Comparison of ENCODE assay signal across 20 cellular contexts in the genomic region with DNA sequence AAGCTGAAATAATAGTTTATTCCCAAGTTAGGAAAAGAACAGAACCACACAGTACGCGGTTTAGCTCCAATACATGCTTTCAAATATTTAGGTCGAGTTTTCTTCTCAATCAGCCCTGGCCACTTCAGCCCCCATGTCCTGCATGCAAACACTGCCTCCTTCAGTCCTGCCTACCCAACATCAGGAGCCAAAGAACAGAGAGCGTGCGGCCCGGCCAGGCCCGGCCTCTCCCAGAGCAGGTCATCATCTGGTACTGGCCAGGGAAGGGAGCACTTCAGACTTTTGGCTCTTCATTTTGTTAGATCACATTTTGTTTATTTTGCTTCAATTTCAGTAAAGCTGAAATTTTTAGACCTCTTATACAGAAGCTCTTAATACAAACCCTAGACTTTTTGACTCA. TPM values are rescaled to one million over a fixed set of nuclear protein-coding genes. Genes with fewer than 3 reads are reported as not detected.
DNase-seq lines count a peak whose midpoint lies in the region; ATAC-seq, FAIRE-seq and TF ChIP-seq lines count a peak whose summit lies in the region.
"Had no signal": no experiment of that assay in that cellular context is flagged by ENCODE, and none has a peak within 500 bp of the region (broad histone marks: within the 10 kb centered on the region; RNA-seq: fewer than 3 reads in every experiment).

No MANE protein-coding gene starts in this region.

- peak; percentile 2 for DNase-seq in natural killer cell treated with Interleukin-12 subunit alpha and Interleukin-12 subunit beta and Interleukin-15 and Interleukin-18, amount 100 ng/mL, for 72 hours (ENCODE audit: low spot score)
- DNase-seq in natural killer cell (no peak), H1 (ENCODE audit: low read depth in 1 of 2, low spot score in 2 of 2) (no peak), right lobe of liver (no peak), A673 (ENCODE audit: low spot score) (no peak), DMS153 treated with DMSO at 0.1 percent for 48 hours (lab: John Stamatoyannopoulos, UW; ENCODE audit: unreplicated experiment) (no peak), NK-92 (lab: John Stamatoyannopoulos, UW; ENCODE audit: unreplicated experiment) (no peak)
- DNase-seq: adrenal gland; COR-L47; effector memory CD8-positive, alpha-beta T cell; NCI-H1105 treated with DMSO at 0.1 percent for 48 hours; NCI-H524 treated with DMSO at 0.1 percent for 48 hours; retina; SHP77 treated with DMSO at 0.1 percent for 48 hours; stimulated activated naive CD8-positive, alpha-beta T cell treated with anti-CD3 and anti-CD28 coated beads, Interleukin-15, Interleukin-2, amounts not matched to agents 100 U/mL and 50 U/mL, for 24 hours; T-cell; trophoblast cell had no signal

- H2BK15ac ChIP-seq in H1 (ENCODE audit: low read length), result no peak overlapping the region

- peak; percentile 18 to 23; a peak in 2 of 4 replicates for TF ChIP-seq RAD21 in H1 (IDR thresholded peaks at IDR 0.05 in 1 of 2, conservative IDR thresholded peaks at IDR 0.05 in 1 of 2; ENCODE audit: low read depth in 2 of 2, low read length in 2 of 2)

- peaks cover 49 to 60% of the 10 kb centered on the region in 2 experiments for H4K20me1 ChIP-seq in H1 (replicated peaks in 1 of 2; ENCODE audit: control insufficient read depth in 1 of 2, insufficient read depth in 2 of 2, low read length in 2 of 2)

- H3K79me1 ChIP-seq in H1 (ENCODE audit: low read depth, low read length), result peaks cover 35% of the 10 kb centered on the region

- peaks cover 21 to 67% (median 36%) of the 10 kb centered on the region in 4 experiments for H3K36me3 ChIP-seq in H1 (ENCODE audit: control insufficient read depth in 2 of 4, insufficient read depth in 4 of 4, low read length in 3 of 4)
- H3K36me3 ChIP-seq in right lobe of liver, result peaks cover 6 to 68% (median 28%) of the 10 kb centered on the region in 4 donors
- peaks cover 89% of the 10 kb centered on the region for H3K36me3 ChIP-seq in A673 (ENCODE audit: insufficient read depth, low read length, poor library complexity, severe bottlenecking)

- no peak for ATAC-seq in natural killer cell treated with Interleukin-12 subunit alpha and Interleukin-12 subunit beta and Interleukin-15 and Interleukin-18, amount 100 ng/mL, for 72 hours
- ATAC-seq in natural killer cell, result no peak
- peak; percentile 46 to 82 (median 59) for ATAC-seq in right lobe of liver
- ATAC-seq in HG02763 (IDR thresholded peaks at IDR 0.05; ENCODE audit: unreplicated experiment), result no peak
- ATAC-seq: stimulated activated naive CD8-positive, alpha-beta T cell treated with anti-CD3 and anti-CD28 coated beads, Interleukin-15, Interleukin-2, amounts not matched to agents 100 U/mL and 50 U/mL, for 24 hours; T-cell had no signal

- no peak overlapping the region for H2BK120ac ChIP-seq in H1 (replicated peaks; ENCODE audit: low read depth, low read length)

- no peak overlapping the region for H3K56ac ChIP-seq in H1 (replicated peaks; ENCODE audit: insufficient read length, low read depth, low read length)

- intact Hi-C loops in natural killer cell (cut with micrococcal nuclease) (no loop called here), right lobe of liver (cut with DNase I) (no loop called here), A673 (cut with micrococcal nuclease; ENCODE audit: unreplicated experiment) (no loop called here)

- no peak for TF ChIP-seq POLR2A in H1 (IDR thresholded peaks at IDR 0.05; ENCODE audit: control extremely low read depth in 1 of 2, low read depth in 2 of 2, low read length in 2 of 2)
- TF ChIP-seq POLR2A in right lobe of liver (IDR thresholded peaks at IDR 0.05), result no peak

- H3K36me3 Mint-ChIP-seq in natural killer cell treated with Interleukin-12 subunit alpha and Interleukin-12 subunit beta and Interleukin-15 and Interleukin-18, amount 100 ng/mL, for 72 hours, result peaks cover 15% of the 10 kb centered on the region
- H3K36me3 Mint-ChIP-seq in natural killer cell, result peaks cover 9% of the 10 kb centered on the region

- no peak for TF ChIP-seq EP300 in H1 (IDR thresholded peaks at IDR 0.05; ENCODE audit: borderline replicate concordance in 1 of 2, low read depth in 2 of 2, low read length in 2 of 2)

- H3K27me3 ChIP-seq in H1 (replicated peaks in 1 of 4; ENCODE audit: control insufficient read depth in 3 of 4, extremely low read depth in 1 of 4, insufficient read depth in 3 of 4, low read length in 3 of 4), result no peaks in the 10 kb centered on the region
- no peaks in the 10 kb centered on the region for H3K27me3 ChIP-seq in right lobe of liver
- no peaks in the 10 kb centered on the region for H3K27me3 ChIP-seq in A673 (replicated peaks; ENCODE audit: insufficient read depth, low read depth, low read length, poor library complexity)
- H3K27me3 ChIP-seq: adrenal gland had no signal

- H3K18ac ChIP-seq in H1 (ENCODE audit: extremely low read depth, low read length), result no peak overlapping the region

- H3K14ac ChIP-seq in H1 (ENCODE audit: insufficient read length), result no peak overlapping the region

- no peak for FAIRE-seq in H1 (lab: Jason Lieb, UNC)

- H3K9me3 Mint-ChIP-seq in natural killer cell treated with Interleukin-12 subunit alpha and Interleukin-12 subunit beta and Interleukin-15 and Interleukin-18, amount 100 ng/mL, for 72 hours, result no peaks in the 10 kb centered on the region
- no peaks in the 10 kb centered on the region for H3K9me3 Mint-ChIP-seq in natural killer cell
- H3K9me3 Mint-ChIP-seq: central memory CD8-positive, alpha-beta T cell; effector memory CD8-positive, alpha-beta T cell; T-cell had no signal

- H2BK12ac ChIP-seq in H1 (ENCODE audit: low read depth, low read length), result no peak overlapping the region

- peaks cover 33 to 98% of the 10 kb centered on the region in 2 experiments for H3K79me2 ChIP-seq in H1 (ENCODE audit: control insufficient read depth in 1 of 2, insufficient read depth in 2 of 2, low read length in 2 of 2)

- H3K4me3 Mint-ChIP-seq in natural killer cell treated with Interleukin-12 subunit alpha and Interleukin-12 subunit beta and Interleukin-15 and Interleukin-18, amount 100 ng/mL, for 72 hours, result no peak overlapping the region
- no peak overlapping the region for H3K4me3 Mint-ChIP-seq in natural killer cell
- H3K4me3 Mint-ChIP-seq: central memory CD8-positive, alpha-beta T cell; T-cell had no signal

- H4K91ac ChIP-seq in H1 (replicated peaks; ENCODE audit: insufficient read length, low read length), result no peak overlapping the region

- POLR2A ChIA-PET in H1 (lab: Charles Lee; ENCODE audit: partially characterized antibody), result interaction anchor here (0.6 to 1.2 kb wide), 3 partner anchors 8 to 211 kb away, joined by 3 to 4 read pairs (median 3); a partner anchor contains a TSS
- POLR2A ChIA-PET in A673 (lab: Charles Lee; ENCODE audit: low non-redundant PET), result interaction anchor here (0.5 kb wide), 1 partner anchor 486 kb away, joined by 5 read pairs; a partner anchor contains a TSS

- no peak overlapping the region for H2AFZ ChIP-seq in H1 (ENCODE audit: low read length)

- BruUV-seq in A673 (replicated peaks; lab: Mats Ljungman, UMichigan), result no TSS peak

- H3K4me3 ChIP-seq in H1 (ENCODE audit: extremely low read depth in 1 of 4, insufficient read depth in 2 of 4, low read depth in 3 of 4, low read length in 4 of 4), result no peak overlapping the region
- no peak overlapping the region for H3K4me3 ChIP-seq in right lobe of liver
- no peak overlapping the region for H3K4me3 ChIP-seq in A673 (ENCODE audit: low read depth, low read length, poor library complexity, severe bottlenecking)
- H3K4me3 ChIP-seq: adrenal gland, HAP-1 had no signal

- H3K9ac ChIP-seq in H1 (replicated peaks in 1 of 4; ENCODE audit: extremely low read depth in 1 of 4, low read depth in 3 of 4, low read length in 3 of 4), result no peak overlapping the region

- no peak overlapping the region for H3K4me2 ChIP-seq in H1 (ENCODE audit: insufficient read depth in 1 of 2, low read depth in 2 of 2, low read length in 2 of 2)

- H3K4ac ChIP-seq in H1 (replicated peaks; ENCODE audit: insufficient read length, low read depth, low read length), result no peak overlapping the region

- H3K27ac ChIP-seq in H1 (ENCODE audit: low read depth, low read length), result no peak overlapping the region
- no peak overlapping the region for H3K27ac ChIP-seq in right lobe of liver
- H3K27ac ChIP-seq in A673 (ENCODE audit: low read depth, low read length, poor library complexity, severe bottlenecking), result no peak overlapping the region
- H3K27ac ChIP-seq: adrenal gland had no signal

- H3K23me2 ChIP-seq in H1 (ENCODE audit: low read depth, low read length), result peaks cover 1% of the 10 kb centered on the region; the same call in 1 of the 2 replicates

- TF ChIP-seq CTCF in natural killer cell (IDR thresholded peaks at IDR 0.05), result no peak
- TF ChIP-seq CTCF in H1 (IDR thresholded peaks at IDR 0.05; ENCODE audit: control extremely low read depth in 1 of 3, insufficient read depth in 1 of 3, low read depth in 1 of 3, low read length in 3 of 3), result peak; percentile 6 to 14 (median 12); a peak in 3 of 4 replicates
- TF ChIP-seq CTCF in right lobe of liver (IDR thresholded peaks at IDR 0.05), result peak in 2 of 4 donors; percentile 14 to 16
- TF ChIP-seq CTCF in A673 (conservative IDR thresholded peaks at IDR 0.05; ENCODE audit: low read depth, low read length), result no peak

- no peak overlapping the region for H4K5ac ChIP-seq in H1 (ENCODE audit: insufficient read length, low read depth, low read length)

- H4K8ac ChIP-seq in H1 (ENCODE audit: extremely low read depth, insufficient read depth, low read length), result no peak overlapping the region

- H3K23ac ChIP-seq in H1 (ENCODE audit: insufficient read length), result no peak overlapping the region

- peaks cover 0 to 5% (median 2%) of the 10 kb centered on the region in 4 experiments; a peak in 5 of 7 replicates for H3K4me1 ChIP-seq in H1 (replicated peaks in 1 of 4; ENCODE audit: control insufficient read depth in 3 of 4, insufficient read depth in 4 of 4, low read length in 3 of 4)
- peaks cover 0 to 28% (median 12%) of the 10 kb centered on the region in 4 donors for H3K4me1 ChIP-seq in right lobe of liver
- peaks cover 10% of the 10 kb centered on the region for H3K4me1 ChIP-seq in A673 (ENCODE audit: insufficient read depth, low read length, poor library complexity, severe bottlenecking)

- no peak overlapping the region for H2BK5ac ChIP-seq in H1 (ENCODE audit: low read depth, low read length)

- H3K27me3 Mint-ChIP-seq in natural killer cell treated with Interleukin-12 subunit alpha and Interleukin-12 subunit beta and Interleukin-15 and Interleukin-18, amount 100 ng/mL, for 72 hours, result no peaks in the 10 kb centered on the region
- H3K27me3 Mint-ChIP-seq in natural killer cell (ENCODE audit: low read depth in 2 of 2), result no peaks in the 10 kb centered on the region
- H3K27me3 Mint-ChIP-seq: central memory CD8-positive, alpha-beta T cell; effector memory CD8-positive, alpha-beta T cell; T-cell had no signal

- H3K4me1 Mint-ChIP-seq in natural killer cell treated with Interleukin-12 subunit alpha and Interleukin-12 subunit beta and Interleukin-15 and Interleukin-18, amount 100 ng/mL, for 72 hours (ENCODE audit: low read depth in 2 of 2), result peaks cover 36 to 37% of the 10 kb centered on the region in 2 donors
- H3K4me1 Mint-ChIP-seq in natural killer cell, result peaks cover 58 to 60% of the 10 kb centered on the region in 2 donors

- CTCF ChIA-PET in H1 (lab: Charles Lee; ENCODE audit: partially characterized antibody) (interaction anchor here (1.0 to 1.9 kb wide), 6 partner anchors 16 to 42 kb away, joined by 4 to 6 read pairs (median 4); no protein-coding TSS in a partner anchor), A673 (lab: Charles Lee) (no interaction called here)

- 90% methylated on average over 7 of the region's 7 CpGs; no CpG with 5 or more reads in 1 of the 2 experiments for WGBS in H1 (ENCODE audit: extremely low coverage in 1 of 2, insufficient coverage in 1 of 2, insufficient read length in 1 of 2, insufficient replicate concordance in 2 of 2, low coverage in 1 of 2, low lambda C conversion rate in 2 of 2, missing lambda C conversion rate in 1 of 2), 2 experiments
- WGBS in right lobe of liver (ENCODE audit: insufficient coverage, low coverage, low lambda C conversion rate, missing lambda C conversion rate), result 19% methylated on average over 4 of the region's 7 CpGs

- H3K9me3 ChIP-seq in H1 (ENCODE audit: insufficient read depth in 2 of 2, low read depth in 1 of 2, low read length in 1 of 2) (no peaks in the 10 kb centered on the region), right lobe of liver (no peaks in the 10 kb centered on the region), A673 (ENCODE audit: low read depth, low read length, poor library complexity, severe bottlenecking) (no peaks in the 10 kb centered on the region)
- H3K9me3 ChIP-seq: adrenal gland, HAP-1 had no signal

- H2AK5ac ChIP-seq in H1 (ENCODE audit: low read depth, low read length), result no peak overlapping the region

- H2BK20ac ChIP-seq in H1 (ENCODE audit: low read length), result no peak overlapping the region

- H3K27ac Mint-ChIP-seq in natural killer cell treated with Interleukin-12 subunit alpha and Interleukin-12 subunit beta and Interleukin-15 and Interleukin-18, amount 100 ng/mL, for 72 hours, result peak overlapping the region in 1 of 2 donors; percentile 23
- H3K27ac Mint-ChIP-seq in natural killer cell, result no peak overlapping the region
- H3K27ac Mint-ChIP-seq: effector memory CD8-positive, alpha-beta T cell; T-cell had no signal

RNA-seq across cellular contexts. Expression of a gene that starts 6.7 kb away (rescaled TPM):
- 10 to 100 TPM; 31.2 to 59.5 TPM for total RNA-seq in natural killer cell treated with Interleukin-12 subunit alpha and Interleukin-12 subunit beta and Interleukin-15 and Interleukin-18, amount 100 ng/mL, for 72 hours
- total RNA-seq in natural killer cell (100 to 1,000 TPM; 126 to 154 (median 132) TPM), right lobe of liver (10 to 100 TPM in 5 of 6 experiments, 1 to 10 TPM in 1; 9.3 to 17.8 (median 11.6) TPM), A673 (2021) (47.2 and 51.2 TPM in 2 replicates)
- 34.0 and 35.7 TPM in 2 replicates for total RNA-seq in H1 (2021; fragmentation: NEBNext Ultra II Directional; extraction: Animal tissue kit (Norgen Biotek cat#: 25700))
- polyA plus RNA-seq in H1 (2011; rRNA removed), result 6.8 and 11.4 TPM in 2 replicates
- polyA plus RNA-seq in H1 (2011; cell fraction: cytosol; rRNA removed), result 9.0 TPM
- 27.1 TPM for polyA plus RNA-seq in H1 (2011; cell fraction: nucleus; rRNA removed)
- 19.0 to 25.1 TPM (median 23.0 TPM) in 4 replicates for polyA plus RNA-seq in H1 (2012, experiment 1 of 2)
- polyA plus RNA-seq in H1 (2012, experiment 2 of 2), result 15.0 TPM
- 13.9 TPM for polyA plus RNA-seq in H1 (2013, experiment 1 of 2)
- polyA plus RNA-seq in H1 (2013, experiment 2 of 2), result 13.1 TPM
- polyA minus RNA-seq in H1 (2011; rRNA and poly(A)+ RNA removed), result 10.0 and 12.5 TPM in 2 replicates
- 20.6 TPM for polyA minus RNA-seq in H1 (2011; cell fraction: cytosol; rRNA and poly(A)+ RNA removed)
- 24.8 TPM for polyA minus RNA-seq in H1 (2011; cell fraction: nucleus; rRNA and poly(A)+ RNA removed)

RNA-seq across cellular contexts. Expression of a gene that starts 32.7 kb away (rescaled TPM):
- total RNA-seq in natural killer cell treated with Interleukin-12 subunit alpha and Interleukin-12 subunit beta and Interleukin-15 and Interleukin-18, amount 100 ng/mL, for 72 hours, result 10 to 100 TPM; 18.3 to 30.7 TPM
- total RNA-seq in natural killer cell (10 to 100 TPM; 21.1 to 24.5 (median 22.7) TPM), right lobe of liver (1 to 10 TPM; 4.1 to 9.3 (median 5.2) TPM), A673 (2021) (31.5 and 33.1 TPM in 2 replicates)
- total RNA-seq in H1 (2021; fragmentation: NEBNext Ultra II Directional; extraction: Animal tissue kit (Norgen Biotek cat#: 25700)), result 28.3 TPM in 2 replicates
- 11.0 and 14.5 TPM in 2 replicates for polyA plus RNA-seq in H1 (2011; rRNA removed)
- polyA plus RNA-seq in H1 (2011; cell fraction: cytosol; rRNA removed), result 10.6 TPM
- polyA plus RNA-seq in H1 (2011; cell fraction: nucleus; rRNA removed), result 15.8 TPM
- 15.1 to 18.5 TPM (median 17.5 TPM) in 4 replicates for polyA plus RNA-seq in H1 (2012, experiment 1 of 2)
- 7.3 TPM for polyA plus RNA-seq in H1 (2012, experiment 2 of 2)
- polyA plus RNA-seq in H1 (2013, experiment 1 of 2), result 14.2 TPM
- polyA plus RNA-seq in H1 (2013, experiment 2 of 2), result 14.2 TPM
- 12.9 and 14.6 TPM in 2 replicates for polyA minus RNA-seq in H1 (2011; rRNA and poly(A)+ RNA removed)
- polyA minus RNA-seq in H1 (2011; cell fraction: cytosol; rRNA and poly(A)+ RNA removed), result 16.2 TPM
- polyA minus RNA-seq in H1 (2011; cell fraction: nucleus; rRNA and poly(A)+ RNA removed), result 14.9 TPM

Comparison
In these comparisons a context has a peak if more than half of its experiments do, and no peak if none do; other contexts are left out.
1. ATAC-seq: peak in right lobe of liver (4 of 4); none in natural killer cell treated with Interleukin-12 subunit alpha and Interleukin-12 subunit beta and Interleukin-15 and Interleukin-18, amount 100 ng/mL, for 72 hours (0 of 2), natural killer cell (0 of 3) and HG02763 (single experiment).
2. CTCF ChIP-seq: peak in H1 (3 of 3); none in natural killer cell (single experiment) and A673 (single experiment).